ENCODE assay signal across 17 cellular contexts in the genomic region with DNA sequence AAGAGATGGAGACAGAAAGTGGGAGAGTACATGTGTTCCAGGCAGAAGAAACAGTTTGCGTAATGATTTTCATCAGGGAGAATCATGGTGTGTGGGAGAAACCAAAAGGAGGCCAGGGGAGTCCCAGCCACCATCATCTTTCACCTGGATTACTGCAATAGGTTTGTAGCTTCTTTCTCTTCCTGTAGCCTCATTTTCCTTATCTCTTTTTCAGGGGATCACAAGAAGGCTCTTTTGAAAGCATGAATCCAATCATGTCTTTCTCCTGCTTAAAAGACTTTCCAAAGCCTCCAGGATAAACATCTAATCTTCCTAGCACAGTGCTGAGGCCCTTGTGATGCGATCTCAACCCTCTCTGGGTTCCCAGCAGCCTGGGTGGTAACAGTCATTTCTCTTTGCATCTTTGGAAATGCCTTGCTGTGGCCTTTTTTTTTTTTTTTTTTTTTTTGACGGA. TPM values are rescaled to one million over a fixed set of nuclear protein-coding genes. Genes with fewer than 3 reads are reported as not detected.
A peak's percentile ranks its signal among the peaks of the same experiment; 100 is the strongest.
DNase-seq lines count a peak whose midpoint lies in the region; ATAC-seq and TF ChIP-seq lines count a peak whose summit lies in the region.
"Had no signal": no experiment of that assay in that cellular context is flagged by ENCODE, and none has a peak within 500 bp of the region (broad histone marks: within the 10 kb centered on the region; RNA-seq: fewer than 3 reads in every experiment).

No MANE protein-coding gene starts in this region.

- peak; percentile 16 for ATAC-seq in activated CD4-positive, alpha-beta T cell treated with anti-CD3 and anti-CD28 coated beads for 36 hours
- ATAC-seq in activated T-helper 17 cell treated with anti-CD3 and anti-CD28 coated beads, Interleukin-2, amount 50 U/mL, for 72 hours (replicated peaks), result peak; percentile 54
- ATAC-seq in GM19397 (IDR thresholded peaks at IDR 0.05; ENCODE audit: unreplicated experiment), result no peak
- no peak for ATAC-seq in left cardiac atrium
- ATAC-seq: CD8-positive, alpha-beta T cell had no signal

- peaks cover 5% of the 10 kb centered on the region for H3K4me1 Mint-ChIP-seq in activated CD4-positive, alpha-beta T cell treated with anti-CD3 and anti-CD28 coated beads for 36 hours
- H3K4me1 Mint-ChIP-seq in activated CD4-positive, alpha-beta T cell treated with anti-CD3 and anti-CD28 coated beads, Interleukin-2, amount 10 ng/mL, durations not matched to agents 7 days and 5 days, result peaks cover 13% of the 10 kb centered on the region
- H3K4me1 Mint-ChIP-seq in activated T-helper 17 cell treated with anti-CD3 and anti-CD28 coated beads, Interleukin-2, amount 50 U/mL, for 72 hours, result no peaks in the 10 kb centered on the region

- intact Hi-C loops in activated CD4-positive, alpha-beta T cell treated with anti-CD3 and anti-CD28 coated beads for 36 hours (cut with DNase I, micrococcal nuclease), result no loop called here
- intact Hi-C loops in left cardiac atrium (cut with DNase I), result no loop called here

- no peaks in the 10 kb centered on the region; a peak in 1 of 3 replicates for H3K36me3 ChIP-seq in HEK293 (ENCODE audit: control insufficient read depth in 2 of 2, insufficient read depth in 1 of 2, low read length in 2 of 2)
- H3K36me3 ChIP-seq: BLaER1 treated with 17β-estradiol and CSF1 and Interleukin-3, amounts not matched to agents 10 nM and 100 nM had no signal

- H3K27ac ChIP-seq in HEK293 (ENCODE audit: extremely low read depth, low read depth, low read length), result no peak overlapping the region
- H3K27ac ChIP-seq: BLaER1 treated with 17β-estradiol and CSF1 and Interleukin-3, amounts not matched to agents 10 nM and 100 nM had no signal

- H3K27ac Mint-ChIP-seq in activated CD4-positive, alpha-beta T cell treated with anti-CD3 and anti-CD28 coated beads for 36 hours, result no peak overlapping the region
- no peak overlapping the region for H3K27ac Mint-ChIP-seq in activated CD4-positive, alpha-beta T cell treated with anti-CD3 and anti-CD28 coated beads, Interleukin-2, amount 10 ng/mL, durations not matched to agents 7 days and 5 days
- H3K27ac Mint-ChIP-seq in activated T-helper 17 cell treated with anti-CD3 and anti-CD28 coated beads, Interleukin-2, amount 50 U/mL, for 72 hours, result no peak overlapping the region
- H3K27ac Mint-ChIP-seq: B cell; CD8-positive, alpha-beta T cell had no signal

- no peaks in the 10 kb centered on the region for H3K9me3 Mint-ChIP-seq in activated CD4-positive, alpha-beta T cell treated with anti-CD3 and anti-CD28 coated beads for 36 hours (ENCODE audit: low read depth)
- no peaks in the 10 kb centered on the region for H3K9me3 Mint-ChIP-seq in activated CD4-positive, alpha-beta T cell treated with anti-CD3 and anti-CD28 coated beads, Interleukin-2, amount 10 ng/mL, durations not matched to agents 7 days and 5 days
- no peaks in the 10 kb centered on the region for H3K9me3 Mint-ChIP-seq in activated T-helper 17 cell treated with anti-CD3 and anti-CD28 coated beads, Interleukin-2, amount 50 U/mL, for 72 hours
- H3K9me3 Mint-ChIP-seq: CD8-positive, alpha-beta T cell; H9 had no signal

- CTCF ChIA-PET in activated CD4-positive, alpha-beta T cell treated with anti-CD3 and anti-CD28 coated beads for 36 hours (lab: Charles Lee), result interaction anchor here (1.0 kb wide), 2 partner anchors 27 to 56 kb away, joined by 3 to 5 read pairs; no protein-coding TSS in a partner anchor
- CTCF ChIA-PET in activated CD4-positive, alpha-beta T cell treated with anti-CD3 and anti-CD28 coated beads, Interleukin-2, amount 10 ng/mL, durations not matched to agents 7 days and 5 days (lab: Charles Lee), result interaction anchor here (1.2 kb wide), 1 partner anchor 10 kb away, joined by 3 read pairs; a partner anchor contains a TSS
- CTCF ChIA-PET in HEK293 (lab: Yijun Ruan, JAX), result no interaction called here

- DNase-seq in activated CD4-positive, alpha-beta T cell treated with anti-CD3 and anti-CD28 coated beads for 36 hours, result no peak
- DNase-seq in activated CD4-positive, alpha-beta T cell treated with anti-CD3 and anti-CD28 coated beads, Interleukin-2, amount 10 ng/mL, durations not matched to agents 7 days and 5 days, result no peak
- DNase-seq in erythroblast (lab: John Stamatoyannopoulos, UW) (peak; percentile 24 to 71), left cardiac atrium (no peak), cerebellar cortex (ENCODE audit: low spot score) (no peak)
- DNase-seq: 8988T; Calu3; CD8-positive, alpha-beta T cell; DMS79 treated with DMSO at 0.1 percent for 48 hours; GF-D8; H9; IMR-90 had no signal

- no peaks in the 10 kb centered on the region for H3K9me3 ChIP-seq in HEK293 (ENCODE audit: control insufficient read depth, insufficient read depth, low read depth, low read length)

- H3K4me3 ChIP-seq in HEK293 (ENCODE audit: low read depth, low read length), result no peak overlapping the region
- H3K4me3 ChIP-seq: BLaER1 treated with 17β-estradiol and CSF1 and Interleukin-3, amounts not matched to agents 10 nM and 100 nM had no signal

- POLR2A ChIA-PET in activated CD4-positive, alpha-beta T cell treated with anti-CD3 and anti-CD28 coated beads for 36 hours (lab: Charles Lee), result interaction anchor here (0.8 kb wide), 1 partner anchor 10 kb away, joined by 3 read pairs; a partner anchor contains a TSS
- POLR2A ChIA-PET in activated CD4-positive, alpha-beta T cell treated with anti-CD3 and anti-CD28 coated beads, Interleukin-2, amount 10 ng/mL, durations not matched to agents 7 days and 5 days (lab: Charles Lee), result no interaction called here
- POLR2A ChIA-PET in HEK293 (lab: Yijun Ruan, JAX), result no interaction called here

- no peaks in the 10 kb centered on the region for H3K36me3 Mint-ChIP-seq in activated CD4-positive, alpha-beta T cell treated with anti-CD3 and anti-CD28 coated beads for 36 hours (ENCODE audit: low read depth)
- no peaks in the 10 kb centered on the region for H3K36me3 Mint-ChIP-seq in activated CD4-positive, alpha-beta T cell treated with anti-CD3 and anti-CD28 coated beads, Interleukin-2, amount 10 ng/mL, durations not matched to agents 7 days and 5 days (ENCODE audit: low read depth)
- no peaks in the 10 kb centered on the region for H3K36me3 Mint-ChIP-seq in activated T-helper 17 cell treated with anti-CD3 and anti-CD28 coated beads, Interleukin-2, amount 50 U/mL, for 72 hours (ENCODE audit: low read depth)
- H3K36me3 Mint-ChIP-seq: CD8-positive, alpha-beta T cell had no signal

- H3K4me3 Mint-ChIP-seq in activated CD4-positive, alpha-beta T cell treated with anti-CD3 and anti-CD28 coated beads for 36 hours, result no peak overlapping the region
- no peak overlapping the region for H3K4me3 Mint-ChIP-seq in activated CD4-positive, alpha-beta T cell treated with anti-CD3 and anti-CD28 coated beads, Interleukin-2, amount 10 ng/mL, durations not matched to agents 7 days and 5 days
- no peak overlapping the region for H3K4me3 Mint-ChIP-seq in activated T-helper 17 cell treated with anti-CD3 and anti-CD28 coated beads, Interleukin-2, amount 50 U/mL, for 72 hours
- H3K4me3 Mint-ChIP-seq: B cell; CD8-positive, alpha-beta T cell; H9 had no signal

- TF ChIP-seq POLR2A in erythroblast (IDR thresholded peaks at IDR 0.05; ENCODE audit: low read length), result no peak

- no peak for TF ChIP-seq CTCF in HEK293 (tag by site-specific recombination; IDR thresholded peaks at IDR 0.05)

- H3K4me1 ChIP-seq in HEK293 (ENCODE audit: control insufficient read depth, insufficient read depth, low read length), result no peaks in the 10 kb centered on the region

- H3K27me3 Mint-ChIP-seq in activated CD4-positive, alpha-beta T cell treated with anti-CD3 and anti-CD28 coated beads for 36 hours, result no peaks in the 10 kb centered on the region
- H3K27me3 Mint-ChIP-seq in activated CD4-positive, alpha-beta T cell treated with anti-CD3 and anti-CD28 coated beads, Interleukin-2, amount 10 ng/mL, durations not matched to agents 7 days and 5 days, result no peaks in the 10 kb centered on the region
- H3K27me3 Mint-ChIP-seq in activated T-helper 17 cell treated with anti-CD3 and anti-CD28 coated beads, Interleukin-2, amount 50 U/mL, for 72 hours, result no peaks in the 10 kb centered on the region
- H3K27me3 Mint-ChIP-seq: B cell had no signal

TF ChIP-seq in HEK293, 187 proteins besides CTCF, POLR2A, EP300 and RAD21:
- TF ChIP-seq, protein P1, sequence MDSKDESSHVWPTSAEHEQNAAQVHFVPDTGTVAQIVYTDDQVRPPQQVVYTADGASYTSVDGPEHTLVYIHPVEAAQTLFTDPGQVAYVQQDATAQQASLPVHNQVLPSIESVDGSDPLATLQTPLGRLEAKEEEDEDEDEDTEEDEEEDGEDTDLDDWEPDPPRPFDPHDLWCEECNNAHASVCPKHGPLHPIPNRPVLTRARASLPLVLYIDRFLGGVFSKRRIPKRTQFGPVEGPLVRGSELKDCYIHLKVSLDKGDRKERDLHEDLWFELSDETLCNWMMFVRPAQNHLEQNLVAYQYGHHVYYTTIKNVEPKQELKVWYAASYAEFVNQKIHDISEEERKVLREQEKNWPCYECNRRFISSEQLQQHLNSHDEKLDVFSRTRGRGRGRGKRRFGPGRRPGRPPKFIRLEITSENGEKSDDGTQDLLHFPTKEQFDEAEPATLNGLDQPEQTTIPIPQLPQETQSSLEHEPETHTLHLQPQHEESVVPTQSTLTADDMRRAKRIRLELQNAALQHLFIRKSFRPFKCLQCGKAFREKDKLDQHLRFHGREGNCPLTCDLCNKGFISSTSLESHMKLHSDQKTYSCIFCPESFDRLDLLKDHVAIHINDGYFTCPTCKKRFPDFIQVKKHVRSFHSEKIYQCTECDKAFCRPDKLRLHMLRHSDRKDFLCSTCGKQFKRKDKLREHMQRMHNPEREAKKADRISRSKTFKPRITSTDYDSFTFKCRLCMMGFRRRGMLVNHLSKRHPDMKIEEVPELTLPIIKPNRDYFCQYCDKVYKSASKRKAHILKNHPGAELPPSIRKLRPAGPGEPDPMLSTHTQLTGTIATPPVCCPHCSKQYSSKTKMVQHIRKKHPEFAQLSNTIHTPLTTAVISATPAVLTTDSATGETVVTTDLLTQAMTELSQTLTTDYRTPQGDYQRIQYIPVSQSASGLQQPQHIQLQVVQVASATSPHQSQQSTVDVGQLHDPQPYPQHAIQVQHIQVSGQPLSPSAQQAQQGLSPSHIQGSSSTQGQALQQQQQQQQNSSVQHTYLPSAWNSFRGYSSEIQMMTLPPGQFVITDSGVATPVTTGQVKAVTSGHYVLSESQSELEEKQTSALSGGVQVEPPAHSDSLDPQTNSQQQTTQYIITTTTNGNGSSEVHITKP (tag by site-specific recombination; IDR thresholded peaks at IDR 0.05), result peak; percentile 94
- no peak for TF ChIP-seq ZXDB (tag by site-specific recombination; IDR thresholded peaks at IDR 0.05)
TF ChIP-seq in HEK293: peak in this region for 1.

RNA-seq across cellular contexts. Expression of a gene that starts 10.3 kb away (rescaled TPM):
- 100 to 1,000 TPM in 1 of 2 experiments, 10 to 100 TPM in 1; 91.8 to 116 TPM for total RNA-seq in activated CD4-positive, alpha-beta T cell treated with anti-CD3 and anti-CD28 coated beads for 36 hours
- 100 to 1,000 TPM in 1 of 2 experiments, 10 to 100 TPM in 1; 86.4 to 104 TPM for total RNA-seq in activated CD4-positive, alpha-beta T cell treated with anti-CD3 and anti-CD28 coated beads, Interleukin-2, amount 10 ng/mL, durations not matched to agents 7 days and 5 days
- total RNA-seq in activated T-helper 17 cell treated with anti-CD3 and anti-CD28 coated beads, Interleukin-2, amount 50 U/mL, for 72 hours, result 100 to 1,000 TPM in 1 of 2 donors, 10 to 100 TPM in 1; 83.6 to 123 TPM
- total RNA-seq in left cardiac atrium, result 10 to 100 TPM; 50.5 to 58.4 TPM

Comparison
In these comparisons a context has a peak if more than half of its experiments do, and no peak if none do; other contexts are left out.
1. ATAC-seq: peak in activated CD4-positive, alpha-beta T cell treated with anti-CD3 and anti-CD28 coated beads for 36 hours (single experiment) and activated T-helper 17 cell treated with anti-CD3 and anti-CD28 coated beads, Interleukin-2, amount 50 U/mL, for 72 hours (single experiment); none in GM19397 (single experiment) and left cardiac atrium (0 of 2).
2. DNase-seq: peak in erythroblast (2 of 2); none in activated CD4-positive, alpha-beta T cell treated with anti-CD3 and anti-CD28 coated beads for 36 hours (single experiment), activated CD4-positive, alpha-beta T cell treated with anti-CD3 and anti-CD28 coated beads, Interleukin-2, amount 10 ng/mL, durations not matched to agents 7 days and 5 days (single experiment), left cardiac atrium (single experiment) and cerebellar cortex (single experiment).